ENCODE assay signal across 27 cellular contexts in the genomic region with DNA sequence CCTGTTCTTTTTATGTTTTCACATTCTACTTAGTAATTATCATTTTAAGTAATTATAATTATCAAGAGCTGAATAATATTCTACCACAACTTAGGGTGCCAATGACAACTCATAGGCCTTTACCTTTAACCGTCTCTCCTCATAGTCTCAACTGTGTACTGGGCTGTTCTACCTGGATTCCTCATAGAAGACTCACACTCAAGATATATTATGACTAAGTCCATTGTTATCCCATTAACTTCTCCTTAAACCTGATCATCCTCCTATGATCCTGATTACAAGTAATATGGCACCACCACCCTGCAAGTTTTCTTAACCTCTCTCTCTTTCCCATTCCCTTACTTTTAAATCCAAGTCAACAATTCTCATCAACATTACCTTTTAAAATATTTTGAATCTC.
DNase-seq lines count a peak whose midpoint lies in the region; ATAC-seq, FAIRE-seq and TF ChIP-seq lines count a peak whose summit lies in the region.
"Had no signal": no experiment of that assay in that cellular context is flagged by ENCODE, and none has a peak within 500 bp of the region (broad histone marks: within the 10 kb centered on the region; RNA-seq: fewer than 3 reads in every experiment).

No MANE protein-coding gene starts in this region.

- H3K4me1 Mint-ChIP-seq in Calu3 (ENCODE audit: low read depth, unreplicated experiment): peaks cover 31% of the 10 kb centered on the region
- H3K4me1 Mint-ChIP-seq: CD4-positive, alpha-beta memory T cell had no signal

- ATAC-seq in HCT116 (peak; percentile 72), PC-3 (peak; percentile 62), HG03342 (IDR thresholded peaks at IDR 0.05; ENCODE audit: unreplicated experiment) (no peak), GM18907 (IDR thresholded peaks at IDR 0.05; ENCODE audit: unreplicated experiment) (no peak)
- ATAC-seq: Panc1 had no signal

- H4K20me1 ChIP-seq in HCT116 (ENCODE audit: insufficient read depth) (no peaks in the 10 kb centered on the region), PC-3 (ENCODE audit: low read length) (no peaks in the 10 kb centered on the region)
- H4K20me1 ChIP-seq: BLaER1 treated with 17β-estradiol and CSF1 and Interleukin-3, amounts not matched to agents 10 nM and 100 nM had no signal

- H3K9me3 Mint-ChIP-seq in Calu3 (ENCODE audit: low read depth, unreplicated experiment): peaks cover 7% of the 10 kb centered on the region
- H3K9me3 Mint-ChIP-seq: T-helper 1 cell treated with Interleukin-12 subunit alpha and Interleukin-12 subunit beta and Interleukin-4 antibody, amounts not matched to agents 30 μg/mL and 1 μg/mL, for 36 hours had no signal

- BruUV-seq in HCT116 (replicated peaks; lab: Mats Ljungman, UMichigan) (no TSS peak), PC-3 (replicated peaks; lab: Mats Ljungman, UMichigan) (no TSS peak), Calu3 (replicated peaks; lab: Mats Ljungman, UMichigan) (no TSS peak)

- H3K9me2 ChIP-seq in HCT116 (ENCODE audit: insufficient read depth) (no peaks in the 10 kb centered on the region), PC-3 (replicated peaks; ENCODE audit: low read length) (no peaks in the 10 kb centered on the region)

- no peak overlapping the region for H3K27ac Mint-ChIP-seq in Calu3 (ENCODE audit: unreplicated experiment)
- H3K27ac Mint-ChIP-seq: CD4-positive, alpha-beta memory T cell; T-helper 1 cell treated with Interleukin-12 subunit alpha and Interleukin-12 subunit beta and Interleukin-4 antibody, amounts not matched to agents 30 μg/mL and 1 μg/mL, for 36 hours had no signal

- TF ChIP-seq POLR2A in HCT116 (IDR thresholded peaks at IDR 0.05; ENCODE audit: borderline replicate concordance, extremely low read depth, insufficient read depth, insufficient read length): no peak

- H3K4me3 ChIP-seq in HCT116 (replicated peaks in 1 of 2; ENCODE audit: low read depth in 1 of 2, low read length in 2 of 2) (no peak overlapping the region), PC-3 (ENCODE audit: low read length) (no peak overlapping the region), bronchial epithelial cell (ENCODE audit: low read depth, low read length) (no peak overlapping the region)
- H3K4me3 ChIP-seq: BLaER1 treated with 17β-estradiol and CSF1 and Interleukin-3, amounts not matched to agents 10 nM and 100 nM; MG63 had no signal

- CTCF ChIA-PET in HCT116 (lab: Charles Lee): no interaction called here
- CTCF ChIA-PET in PC-3 (lab: Charles Lee): no interaction called here
- CTCF ChIA-PET in Calu3 (lab: Charles Lee): no interaction called here

- no peaks in the 10 kb centered on the region for H3K9me3 ChIP-seq in HCT116 (ENCODE audit: control insufficient read depth in 1 of 2, insufficient read depth in 1 of 2, low read depth in 1 of 2, low read length in 2 of 2)
- no peaks in the 10 kb centered on the region for H3K9me3 ChIP-seq in PC-3 (ENCODE audit: low read length)
- H3K9me3 ChIP-seq: BLaER1 treated with 17β-estradiol and CSF1 and Interleukin-3, amounts not matched to agents 10 nM and 100 nM; Caco-2; MG63 had no signal

- peak overlapping the region; percentile 50 for H2AFZ ChIP-seq in HCT116 (ENCODE audit: low read depth, low read length, poor library complexity, severe bottlenecking)
- no peak overlapping the region for H2AFZ ChIP-seq in PC-3 (ENCODE audit: low read length)

- H3K9ac ChIP-seq in HCT116 (ENCODE audit: low read length) (no peak overlapping the region), PC-3 (ENCODE audit: low read length) (no peak overlapping the region)
- H3K9ac ChIP-seq: BLaER1 treated with 17β-estradiol and CSF1 and Interleukin-3, amounts not matched to agents 10 nM and 100 nM had no signal

- POLR2A ChIA-PET in HCT116 (lab: Charles Lee) (no interaction called here), PC-3 (lab: Charles Lee; ENCODE audit: unreplicated experiment) (no interaction called here)

- H3K79me2 ChIP-seq in HCT116 (ENCODE audit: insufficient read depth, low read length) (no peaks in the 10 kb centered on the region), PC-3 (ENCODE audit: low read length) (no peaks in the 10 kb centered on the region)

- H3K4me2 ChIP-seq in HCT116 (ENCODE audit: low read length) (peak overlapping the region; percentile 29), PC-3 (ENCODE audit: low read length) (peak overlapping the region; percentile 25)
- H3K4me2 ChIP-seq: BLaER1 treated with 17β-estradiol and CSF1 and Interleukin-3, amounts not matched to agents 10 nM and 100 nM had no signal

- TF ChIP-seq CTCF in HCT116 (IDR thresholded peaks at IDR 0.05 in 2 of 3, conservative IDR thresholded peaks at IDR 0.05 in 1 of 3; ENCODE audit: borderline replicate concordance in 1 of 3, insufficient read depth in 1 of 3, low read depth in 2 of 3, low read length in 2 of 3): no peak
- TF ChIP-seq CTCF in PC-3 (conservative IDR thresholded peaks at IDR 0.05; ENCODE audit: low read depth, low read length): no peak
- TF ChIP-seq CTCF in bronchial epithelial cell (IDR thresholded peaks at IDR 0.05; ENCODE audit: insufficient read depth, low read length, severe bottlenecking): no peak
- TF ChIP-seq CTCF in Calu3 (IDR thresholded peaks at IDR 0.05; ENCODE audit: unreplicated experiment): no peak

- H3K27me3 ChIP-seq in HCT116 (ENCODE audit: insufficient read depth, low read length) (no peaks in the 10 kb centered on the region), PC-3 (ENCODE audit: low read length) (no peaks in the 10 kb centered on the region), bronchial epithelial cell (ENCODE audit: control insufficient read depth, insufficient read depth, low read length) (no peaks in the 10 kb centered on the region)
- H3K27me3 ChIP-seq: BLaER1 treated with 17β-estradiol and CSF1 and Interleukin-3, amounts not matched to agents 10 nM and 100 nM; MG63 had no signal

- DNase-seq in HCT116 (ENCODE audit: low read depth, low spot score) (peak; percentile 42), PC-3 (peak; percentile 87), bronchial epithelial cell (ENCODE audit: low read depth) (peak; percentile 81), kidney tubule cell (ENCODE audit: low spot score) (peak; percentile 80), KG1 (lab: John Stamatoyannopoulos, UW) (no peak), Calu3 (no peak)
- DNase-seq: ACHN; Caco-2; CD4-positive, alpha-beta memory T cell; DND-41; H7; IMR-90; MG63; NCI-H1048; NCI-H1417 treated with DMSO at 0.1 percent for 48 hours; NCI-H187 treated with DMSO at 0.1 percent for 48 hours; NCI-H510A; NK-92 treated with Interleukin-12 subunit alpha and Interleukin-12 subunit beta, amount 100 ng/mL, for 24 hours; Right ventricle myocardium superior had no signal

- H3K4me1 ChIP-seq in HCT116 (ENCODE audit: control insufficient read depth in 1 of 2, insufficient read depth in 2 of 2, low read length in 2 of 2): peaks cover 18 to 55% of the 10 kb centered on the region in 2 experiments
- peaks cover 62% of the 10 kb centered on the region for H3K4me1 ChIP-seq in PC-3 (ENCODE audit: insufficient read depth, low read length)
- H3K4me1 ChIP-seq: BLaER1 treated with 17β-estradiol and CSF1 and Interleukin-3, amounts not matched to agents 10 nM and 100 nM; Caco-2 had no signal

- no peaks in the 10 kb centered on the region for H3K36me3 Mint-ChIP-seq in Calu3 (ENCODE audit: insufficient read depth, unreplicated experiment)
- H3K36me3 Mint-ChIP-seq: CD4-positive, alpha-beta memory T cell had no signal

- H3K27ac ChIP-seq in HCT116 (ENCODE audit: low read depth, low read length) (no peak overlapping the region), PC-3 (ENCODE audit: low read length) (peak overlapping the region; percentile 34)
- H3K27ac ChIP-seq: BLaER1 treated with 17β-estradiol and CSF1 and Interleukin-3, amounts not matched to agents 10 nM and 100 nM had no signal

- H3K4me3 Mint-ChIP-seq in Calu3 (ENCODE audit: low read depth, unreplicated experiment): no peak overlapping the region
- H3K4me3 Mint-ChIP-seq: CD4-positive, alpha-beta memory T cell; T-helper 1 cell treated with Interleukin-12 subunit alpha and Interleukin-12 subunit beta and Interleukin-4 antibody, amounts not matched to agents 30 μg/mL and 1 μg/mL, for 36 hours had no signal

- no peaks in the 10 kb centered on the region for H3K27me3 Mint-ChIP-seq in Calu3 (ENCODE audit: unreplicated experiment)
- H3K27me3 Mint-ChIP-seq: CD4-positive, alpha-beta memory T cell had no signal

- RAD21 ChIA-PET in HCT116 (lab: Charles Lee; ENCODE audit: low non-redundant PET in 1 of 2, low total read pairs in 2 of 2, uncharacterized antibody in 2 of 2, unreplicated experiment in 2 of 2): no interaction called here

- H3K36me3 ChIP-seq in HCT116 (ENCODE audit: control insufficient read depth in 1 of 2, insufficient read depth in 2 of 2, low read length in 2 of 2) (no peaks in the 10 kb centered on the region), PC-3 (ENCODE audit: low read depth, low read length) (no peaks in the 10 kb centered on the region), bronchial epithelial cell (ENCODE audit: control insufficient read depth, insufficient read depth, low read length) (no peaks in the 10 kb centered on the region)
- H3K36me3 ChIP-seq: BLaER1 treated with 17β-estradiol and CSF1 and Interleukin-3, amounts not matched to agents 10 nM and 100 nM; MG63 had no signal

- intact Hi-C loops in HCT116 (cut with micrococcal nuclease) (no loop called here), PC-3 (cut with micrococcal nuclease) (loop anchor here (5.0 to 10.0 kb wide), 3 partner anchors 193 to 378 kb away; no protein-coding TSS in a partner anchor), Calu3 (cut with micrococcal nuclease; ENCODE audit: unreplicated experiment) (loop anchor here (5.0 to 10.0 kb wide), 3 partner anchors 172 to 313 kb away; no protein-coding TSS in a partner anchor)

- peaks cover 12% of the 10 kb centered on the region for H3F3A ChIP-seq in PC-3 (ENCODE audit: low read length, unreplicated experiment)

- FAIRE-seq in bronchial epithelial cell (lab: Jason Lieb, UNC): no peak
- FAIRE-seq: G401.6, GM12892, HTR-8/SVneo had no signal

- TF ChIP-seq RAD21 in HCT116 (IDR thresholded peaks at IDR 0.05; ENCODE audit: low read depth): no peak

TF ChIP-seq in HCT116, 20 proteins besides CTCF, POLR2A, EP300 and RAD21:
- TF ChIP-seq EZH2phosphoT487 (IDR thresholded peaks at IDR 0.05; ENCODE audit: borderline replicate concordance) (no peak), CBX3 (IDR thresholded peaks at IDR 0.05; ENCODE audit: low read depth) (peak; percentile 43; the same call in 1 of the 2 replicates), YY1 (IDR thresholded peaks at IDR 0.05; ENCODE audit: extremely low read depth, insufficient replicate concordance, low read depth, low read length) (no peak), ZNF274 (IDR thresholded peaks at IDR 0.05; ENCODE audit: low read depth, low read length) (no peak), JUND (IDR thresholded peaks at IDR 0.05) (peak; percentile 74), FOSL1 (IDR thresholded peaks at IDR 0.05; ENCODE audit: low read depth) (peak; percentile 70), SP1 (IDR thresholded peaks at IDR 0.05; ENCODE audit: low read depth) (peak; percentile 54)
- TF ChIP-seq, protein P1, sequence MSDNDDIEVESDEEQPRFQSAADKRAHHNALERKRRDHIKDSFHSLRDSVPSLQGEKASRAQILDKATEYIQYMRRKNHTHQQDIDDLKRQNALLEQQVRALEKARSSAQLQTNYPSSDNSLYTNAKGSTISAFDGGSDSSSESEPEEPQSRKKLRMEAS (IDR thresholded peaks at IDR 0.05): no peak

Comparison
In these comparisons a context has a peak if more than half of its experiments do, and no peak if none do; other contexts are left out.
1. ATAC-seq: peak in HCT116 (single experiment) and PC-3 (single experiment); none in HG03342 (single experiment) and GM18907 (single experiment).
2. DNase-seq: peak in HCT116 (single experiment), PC-3 (single experiment), bronchial epithelial cell (single experiment) and kidney tubule cell (single experiment); none in KG1 (single experiment) and Calu3 (single experiment).